Comparison of ENCODE assay signal across 24 cellular contexts in genomic region chr6:35441205-35441604, GRCh38.
"Had no signal": no experiment of that assay in that cellular context is flagged by ENCODE, and none has a peak within 500 bp of the region (broad histone marks: within the 10 kb centered on the region; RNA-seq: fewer than 3 reads in every experiment).

No MANE protein-coding gene starts in this region.

- H3K4me2 ChIP-seq: hepatocyte had no signal

- H3K79me2 ChIP-seq: hepatocyte, parathyroid adenoma had no signal

- H3K36me3 Mint-ChIP-seq: naive B cell; stimulated activated naive B cell treated with anti-CD40 and anti-IgM and Interleukin-4, amounts not matched to agents 10 μg/mL and 1 μg/mL and 100 μg/mL, for 72 hours had no signal

- FAIRE-seq: endometrium, frontal cortex had no signal

- H3K4me1 ChIP-seq: left lung, parathyroid adenoma, prostate gland, testis, tibial nerve had no signal

- H3K9ac ChIP-seq: parathyroid adenoma had no signal

- H3K4me1 Mint-ChIP-seq: central memory CD8-positive, alpha-beta T cell; naive B cell; nephron; stimulated activated naive B cell treated with anti-CD40 and anti-IgM and Interleukin-4, amounts not matched to agents 10 μg/mL and 1 μg/mL and 100 μg/mL, for 72 hours had no signal

- H3K27me3 ChIP-seq: dorsolateral prefrontal cortex, hepatocyte, left lung, spleen, testis, tibial nerve had no signal

- H2AFZ ChIP-seq: hepatocyte, parathyroid adenoma had no signal

- H3K9me3 Mint-ChIP-seq: central memory CD8-positive, alpha-beta T cell; naive B cell; nephron; stimulated activated naive B cell treated with anti-CD40 and anti-IgM and Interleukin-4, amounts not matched to agents 10 μg/mL and 1 μg/mL and 100 μg/mL, for 72 hours; stimulated activated naive CD8-positive, alpha-beta T cell treated with anti-CD3 and anti-CD28 coated beads, Interleukin-15, amount 100 ng/mL, for 72 hours had no signal

- DNase-seq: cortex of kidney; dorsolateral prefrontal cortex; effector memory CD4-positive, alpha-beta T cell; left lung; mesendoderm; naive B cell; spleen; stimulated activated CD4-positive, alpha-beta T cell treated with anti-CD3 and anti-CD28 coated beads, Interleukin-15, amount 100 ng/mL, for 24 hours; stimulated activated CD4-positive, alpha-beta T cell treated with anti-CD3 and anti-CD28 coated beads, Interleukin-1b, Interleukin-23, amount 100 ng/mL, for 48 hours; stimulated activated CD4-positive, alpha-beta T cell treated with anti-CD3 and anti-CD28 coated beads, Interleukin-4, amount 100 ng/mL, for 24 hours; stimulated activated naive B cell treated with anti-CD40 and anti-IgM and Interleukin-4, amounts not matched to agents 10 μg/mL and 1 μg/mL and 100 μg/mL, for 72 hours; stimulated activated naive CD8-positive, alpha-beta T cell treated with anti-CD3 and anti-CD28 coated beads, Interleukin-15, amount 100 ng/mL, for 72 hours; testis had no signal

- H3K27ac ChIP-seq: dorsolateral prefrontal cortex, hepatocyte, left lung, parathyroid adenoma, prostate gland, spleen, testis, tibial nerve had no signal

- H3K27ac Mint-ChIP-seq: nephron; stimulated activated naive B cell treated with anti-CD40 and anti-IgM and Interleukin-4, amounts not matched to agents 10 μg/mL and 1 μg/mL and 100 μg/mL, for 72 hours; stimulated activated naive CD8-positive, alpha-beta T cell treated with anti-CD3 and anti-CD28 coated beads, Interleukin-15, amount 100 ng/mL, for 72 hours had no signal

- H3K36me3 ChIP-seq: left lung, prostate gland, spleen, tibial nerve had no signal

- H3K4me3 Mint-ChIP-seq: central memory CD8-positive, alpha-beta T cell; naive B cell; nephron; stimulated activated naive B cell treated with anti-CD40 and anti-IgM and Interleukin-4, amounts not matched to agents 10 μg/mL and 1 μg/mL and 100 μg/mL, for 72 hours; stimulated activated naive CD8-positive, alpha-beta T cell treated with anti-CD3 and anti-CD28 coated beads, Interleukin-15, amount 100 ng/mL, for 72 hours had no signal

- ATAC-seq: esophagus mucosa; left lung; sciatic nerve; stimulated activated naive B cell treated with anti-CD40 and anti-IgM and Interleukin-4, amounts not matched to agents 10 μg/mL and 1 μg/mL and 100 μg/mL, for 72 hours; stimulated activated naive CD8-positive, alpha-beta T cell treated with anti-CD3 and anti-CD28 coated beads, Interleukin-15, amount 100 ng/mL, for 72 hours had no signal

- H3K4me3 ChIP-seq: dorsolateral prefrontal cortex, hepatocyte, left lung, lung, prostate gland, spleen, testis, tibial nerve had no signal

- H3K27me3 Mint-ChIP-seq: central memory CD8-positive, alpha-beta T cell; naive B cell; stimulated activated naive B cell treated with anti-CD40 and anti-IgM and Interleukin-4, amounts not matched to agents 10 μg/mL and 1 μg/mL and 100 μg/mL, for 72 hours; stimulated activated naive CD8-positive, alpha-beta T cell treated with anti-CD3 and anti-CD28 coated beads, Interleukin-15, amount 100 ng/mL, for 72 hours had no signal

- H3K9me3 ChIP-seq: left lung, prostate gland, spleen, testis, tibial nerve had no signal
